Comparison of ENCODE assay signal across 1 cellular context in genomic region chr6:19320066-19320465, GRCh38.
TF ChIP-seq lines count a peak whose summit lies in the region.

No MANE protein-coding gene starts in this region.

TF ChIP-seq in GM23338, 12 proteins besides CTCF, POLR2A, EP300 and RAD21 (continued from another document):
- TF ChIP-seq, protein P1, sequence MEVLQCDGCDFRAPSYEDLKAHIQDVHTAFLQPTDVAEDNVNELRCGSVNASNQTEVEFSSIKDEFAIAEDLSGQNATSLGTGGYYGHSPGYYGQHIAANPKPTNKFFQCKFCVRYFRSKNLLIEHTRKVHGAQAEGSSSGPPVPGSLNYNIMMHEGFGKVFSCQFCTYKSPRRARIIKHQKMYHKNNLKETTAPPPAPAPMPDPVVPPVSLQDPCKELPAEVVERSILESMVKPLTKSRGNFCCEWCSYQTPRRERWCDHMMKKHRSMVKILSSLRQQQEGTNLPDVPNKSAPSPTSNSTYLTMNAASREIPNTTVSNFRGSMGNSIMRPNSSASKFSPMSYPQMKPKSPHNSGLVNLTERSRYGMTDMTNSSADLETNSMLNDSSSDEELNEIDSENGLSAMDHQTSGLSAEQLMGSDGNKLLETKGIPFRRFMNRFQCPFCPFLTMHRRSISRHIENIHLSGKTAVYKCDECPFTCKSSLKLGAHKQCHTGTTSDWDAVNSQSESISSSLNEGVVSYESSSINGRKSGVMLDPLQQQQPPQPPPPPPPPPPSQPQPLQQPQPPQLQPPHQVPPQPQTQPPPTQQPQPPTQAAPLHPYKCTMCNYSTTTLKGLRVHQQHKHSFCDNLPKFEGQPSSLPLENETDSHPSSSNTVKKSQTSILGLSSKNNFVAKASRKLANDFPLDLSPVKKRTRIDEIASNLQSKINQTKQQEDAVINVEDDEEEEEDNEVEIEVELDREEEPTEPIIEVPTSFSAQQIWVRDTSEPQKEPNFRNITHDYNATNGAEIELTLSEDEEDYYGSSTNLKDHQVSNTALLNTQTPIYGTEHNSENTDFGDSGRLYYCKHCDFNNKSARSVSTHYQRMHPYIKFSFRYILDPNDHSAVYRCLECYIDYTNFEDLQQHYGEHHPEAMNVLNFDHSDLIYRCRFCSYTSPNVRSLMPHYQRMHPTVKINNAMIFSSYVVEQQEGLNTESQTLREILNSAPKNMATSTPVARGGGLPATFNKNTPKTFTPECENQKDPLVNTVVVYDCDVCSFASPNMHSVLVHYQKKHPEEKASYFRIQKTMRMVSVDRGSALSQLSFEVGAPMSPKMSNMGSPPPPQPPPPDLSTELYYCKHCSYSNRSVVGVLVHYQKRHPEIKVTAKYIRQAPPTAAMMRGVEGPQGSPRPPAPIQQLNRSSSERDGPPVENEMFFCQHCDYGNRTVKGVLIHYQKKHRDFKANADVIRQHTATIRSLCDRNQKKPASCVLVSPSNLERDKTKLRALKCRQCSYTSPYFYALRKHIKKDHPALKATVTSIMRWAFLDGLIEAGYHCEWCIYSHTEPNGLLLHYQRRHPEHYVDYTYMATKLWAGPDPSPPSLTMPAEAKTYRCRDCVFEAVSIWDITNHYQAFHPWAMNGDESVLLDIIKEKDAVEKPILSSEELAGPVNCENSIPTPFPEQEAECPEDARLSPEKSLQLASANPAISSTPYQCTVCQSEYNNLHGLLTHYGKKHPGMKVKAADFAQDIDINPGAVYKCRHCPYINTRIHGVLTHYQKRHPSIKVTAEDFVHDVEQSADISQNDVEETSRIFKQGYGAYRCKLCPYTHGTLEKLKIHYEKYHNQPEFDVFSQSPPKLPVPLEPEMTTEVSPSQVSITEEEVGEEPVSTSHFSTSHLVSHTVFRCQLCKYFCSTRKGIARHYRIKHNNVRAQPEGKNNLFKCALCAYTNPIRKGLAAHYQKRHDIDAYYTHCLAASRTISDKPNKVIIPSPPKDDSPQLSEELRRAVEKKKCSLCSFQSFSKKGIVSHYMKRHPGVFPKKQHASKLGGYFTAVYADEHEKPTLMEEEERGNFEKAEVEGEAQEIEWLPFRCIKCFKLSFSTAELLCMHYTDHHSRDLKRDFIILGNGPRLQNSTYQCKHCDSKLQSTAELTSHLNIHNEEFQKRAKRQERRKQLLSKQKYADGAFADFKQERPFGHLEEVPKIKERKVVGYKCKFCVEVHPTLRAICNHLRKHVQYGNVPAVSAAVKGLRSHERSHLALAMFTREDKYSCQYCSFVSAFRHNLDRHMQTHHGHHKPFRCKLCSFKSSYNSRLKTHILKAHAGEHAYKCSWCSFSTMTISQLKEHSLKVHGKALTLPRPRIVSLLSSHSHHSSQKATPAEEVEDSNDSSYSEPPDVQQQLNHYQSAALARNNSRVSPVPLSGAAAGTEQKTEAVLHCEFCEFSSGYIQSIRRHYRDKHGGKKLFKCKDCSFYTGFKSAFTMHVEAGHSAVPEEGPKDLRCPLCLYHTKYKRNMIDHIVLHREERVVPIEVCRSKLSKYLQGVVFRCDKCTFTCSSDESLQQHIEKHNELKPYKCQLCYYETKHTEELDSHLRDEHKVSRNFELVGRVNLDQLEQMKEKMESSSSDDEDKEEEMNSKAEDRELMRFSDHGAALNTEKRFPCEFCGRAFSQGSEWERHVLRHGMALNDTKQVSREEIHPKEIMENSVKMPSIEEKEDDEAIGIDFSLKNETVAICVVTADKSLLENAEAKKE (CRISPR knock-in tag; IDR thresholded peaks at IDR 0.05), result no peak
- TF ChIP-seq EZH2phosphoT487 (IDR thresholded peaks at IDR 0.05; ENCODE audit: unreplicated experiment) (no peak), ZNF114 (CRISPR knock-in tag; IDR thresholded peaks at IDR 0.05) (no peak), JUNB (IDR thresholded peaks at IDR 0.05; ENCODE audit: unreplicated experiment) (no peak), REST (IDR thresholded peaks at IDR 0.05; ENCODE audit: unreplicated experiment) (no peak), EZH2 (IDR thresholded peaks at IDR 0.05; ENCODE audit: low read depth, unreplicated experiment) (no peak), STAT1 (IDR thresholded peaks at IDR 0.05; ENCODE audit: unreplicated experiment) (no peak), POLR2AphosphoS5 (IDR thresholded peaks at IDR 0.05; ENCODE audit: low read depth) (no peak)
- TF ChIP-seq, protein P2, sequence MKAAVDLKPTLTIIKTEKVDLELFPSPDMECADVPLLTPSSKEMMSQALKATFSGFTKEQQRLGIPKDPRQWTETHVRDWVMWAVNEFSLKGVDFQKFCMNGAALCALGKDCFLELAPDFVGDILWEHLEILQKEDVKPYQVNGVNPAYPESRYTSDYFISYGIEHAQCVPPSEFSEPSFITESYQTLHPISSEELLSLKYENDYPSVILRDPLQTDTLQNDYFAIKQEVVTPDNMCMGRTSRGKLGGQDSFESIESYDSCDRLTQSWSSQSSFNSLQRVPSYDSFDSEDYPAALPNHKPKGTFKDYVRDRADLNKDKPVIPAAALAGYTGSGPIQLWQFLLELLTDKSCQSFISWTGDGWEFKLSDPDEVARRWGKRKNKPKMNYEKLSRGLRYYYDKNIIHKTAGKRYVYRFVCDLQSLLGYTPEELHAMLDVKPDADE (IDR thresholded peaks at IDR 0.05), result no peak
